ENCODE assay signal across 1 cellular context in the genomic region with DNA sequence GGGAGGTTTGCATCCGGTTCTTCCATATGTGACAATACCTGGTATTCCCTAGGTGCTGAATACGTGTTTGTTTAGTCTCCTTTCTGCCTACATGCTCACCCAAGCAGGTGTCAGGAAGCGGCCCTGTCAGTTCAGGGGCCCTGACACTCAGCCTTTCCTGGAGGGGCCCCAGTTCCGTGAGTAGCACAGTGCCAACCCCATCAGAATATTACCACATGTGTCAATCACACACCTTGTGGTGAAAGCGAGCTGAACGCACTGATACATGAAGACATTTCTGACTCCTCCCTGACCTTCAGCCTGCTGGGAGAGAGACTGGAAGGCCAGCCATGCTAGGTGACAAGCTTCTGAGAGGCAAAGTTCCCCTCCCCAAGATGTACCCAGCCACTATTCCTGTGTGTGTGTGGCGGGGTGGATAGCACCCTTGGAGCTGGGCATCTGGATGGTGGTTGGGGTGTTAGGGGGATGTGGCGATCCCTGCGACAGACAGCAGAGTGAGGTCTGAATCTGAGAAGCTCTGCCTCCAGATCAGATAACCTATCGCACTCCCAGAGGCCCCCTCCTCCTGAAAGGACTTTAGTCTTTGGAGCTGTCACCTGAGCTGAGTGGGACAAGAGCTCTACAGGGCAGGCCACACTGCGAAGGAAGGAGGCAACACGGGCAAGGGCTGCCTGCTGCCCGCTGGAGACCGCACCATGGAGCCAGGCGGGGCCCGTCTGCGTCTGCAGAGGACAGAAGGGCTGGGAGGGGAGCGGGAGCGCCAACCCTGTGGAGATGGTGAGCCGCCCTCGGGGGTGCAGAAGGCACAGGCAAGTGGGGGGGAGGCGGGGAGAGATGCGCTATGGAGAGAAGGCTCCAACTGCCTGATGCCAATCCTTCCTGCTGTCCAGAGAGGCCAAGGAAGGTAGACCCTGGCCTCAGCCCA.
TF ChIP-seq lines count a peak whose summit lies in the region.

SOAT2 (plus strand) TSS at position 604 of the 925 bp plus-strand sequence; CDS start at position 696, 92 bp downstream.

TF ChIP-seq in HepG2, 621 proteins besides CTCF, POLR2A, EP300 and RAD21 (continued from another document and continues in another):
- 0 out of 2 replicates have a peak, but pooled peaks have one; percentile 31 for TF ChIP-seq ZNF160 (CRISPR knock-in tag; IDR thresholded peaks at IDR 0.05)
- TF ChIP-seq, protein P1, sequence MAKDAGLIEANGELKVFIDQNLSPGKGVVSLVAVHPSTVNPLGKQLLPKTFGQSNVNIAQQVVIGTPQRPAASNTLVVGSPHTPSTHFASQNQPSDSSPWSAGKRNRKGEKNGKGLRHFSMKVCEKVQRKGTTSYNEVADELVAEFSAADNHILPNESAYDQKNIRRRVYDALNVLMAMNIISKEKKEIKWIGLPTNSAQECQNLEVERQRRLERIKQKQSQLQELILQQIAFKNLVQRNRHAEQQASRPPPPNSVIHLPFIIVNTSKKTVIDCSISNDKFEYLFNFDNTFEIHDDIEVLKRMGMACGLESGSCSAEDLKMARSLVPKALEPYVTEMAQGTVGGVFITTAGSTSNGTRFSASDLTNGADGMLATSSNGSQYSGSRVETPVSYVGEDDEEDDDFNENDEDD (CRISPR knock-in tag; IDR thresholded peaks at IDR 0.05; ENCODE audit: borderline replicate concordance), result peak; percentile 4; the same call in 1 of the 2 replicates
- no peak for TF ChIP-seq ZBTB42 (CRISPR knock-in tag; IDR thresholded peaks at IDR 0.05)
- TF ChIP-seq ZSCAN29 (CRISPR knock-in tag; conservative IDR thresholded peaks at IDR 0.05), result peak; percentile 82
- TF ChIP-seq, protein P2, sequence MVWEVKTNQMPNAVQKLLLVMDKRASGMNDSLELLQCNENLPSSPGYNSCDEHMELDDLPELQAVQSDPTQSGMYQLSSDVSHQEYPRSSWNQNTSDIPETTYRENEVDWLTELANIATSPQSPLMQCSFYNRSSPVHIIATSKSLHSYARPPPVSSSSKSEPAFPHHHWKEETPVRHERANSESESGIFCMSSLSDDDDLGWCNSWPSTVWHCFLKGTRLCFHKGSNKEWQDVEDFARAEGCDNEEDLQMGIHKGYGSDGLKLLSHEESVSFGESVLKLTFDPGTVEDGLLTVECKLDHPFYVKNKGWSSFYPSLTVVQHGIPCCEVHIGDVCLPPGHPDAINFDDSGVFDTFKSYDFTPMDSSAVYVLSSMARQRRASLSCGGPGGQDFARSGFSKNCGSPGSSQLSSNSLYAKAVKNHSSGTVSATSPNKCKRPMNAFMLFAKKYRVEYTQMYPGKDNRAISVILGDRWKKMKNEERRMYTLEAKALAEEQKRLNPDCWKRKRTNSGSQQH (CRISPR knock-in tag; IDR thresholded peaks at IDR 0.05; ENCODE audit: low read depth), result peak; percentile 60; the same call in 1 of the 2 replicates
- no peak for TF ChIP-seq ATF4 (CRISPR knock-in tag; IDR thresholded peaks at IDR 0.05)
- peak; percentile 13; the same call in 1 of the 2 replicates for TF ChIP-seq HINFP (CRISPR knock-in tag; IDR thresholded peaks at IDR 0.05; ENCODE audit: low read depth)
- no peak; the same call in 1 of the 2 replicates for TF ChIP-seq NRL (CRISPR knock-in tag; IDR thresholded peaks at IDR 0.05; ENCODE audit: borderline replicate concordance)
- TF ChIP-seq, protein P3, sequence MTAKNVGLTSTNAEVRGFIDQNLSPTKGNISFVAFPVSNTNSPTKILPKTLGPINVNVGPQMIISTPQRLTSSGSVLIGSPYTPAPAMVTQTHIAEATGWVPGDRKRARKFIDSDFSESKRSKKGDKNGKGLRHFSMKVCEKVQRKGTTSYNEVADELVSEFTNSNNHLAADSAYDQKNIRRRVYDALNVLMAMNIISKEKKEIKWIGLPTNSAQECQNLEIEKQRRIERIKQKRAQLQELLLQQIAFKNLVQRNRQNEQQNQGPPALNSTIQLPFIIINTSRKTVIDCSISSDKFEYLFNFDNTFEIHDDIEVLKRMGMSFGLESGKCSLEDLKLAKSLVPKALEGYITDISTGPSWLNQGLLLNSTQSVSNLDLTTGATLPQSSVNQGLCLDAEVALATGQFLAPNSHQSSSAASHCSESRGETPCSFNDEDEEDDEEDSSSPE (CRISPR knock-in tag; IDR thresholded peaks at IDR 0.05), result 0 out of 2 replicates have a peak, but pooled peaks have one; percentile 4
- peak; percentile 71 for TF ChIP-seq ZNF605 (CRISPR knock-in tag; IDR thresholded peaks at IDR 0.05)
- no peak for TF ChIP-seq ZNF629 (CRISPR knock-in tag; conservative IDR thresholded peaks at IDR 0.05)
- peak; percentile 35; the same call in 1 of the 2 replicates for TF ChIP-seq ZNF768 (CRISPR knock-in tag; IDR thresholded peaks at IDR 0.05)
- 0 out of 2 replicates have a peak, but pooled peaks have one; percentile 34 for TF ChIP-seq ZNF468 (CRISPR knock-in tag; IDR thresholded peaks at IDR 0.05)
- TF ChIP-seq SNAI1 (CRISPR knock-in tag; IDR thresholded peaks at IDR 0.05; ENCODE audit: borderline replicate concordance), result 0 out of 2 replicates have a peak, but pooled peaks have one; percentile 15
- TF ChIP-seq U2AF1 (optimal IDR thresholded peaks at IDR 0.05; ENCODE audit: low read depth, low read length), result peak; percentile 41
- peak; percentile 22; the same call in 1 of the 2 replicates for TF ChIP-seq GATAD1 (CRISPR knock-in tag; IDR thresholded peaks at IDR 0.05)
- no peak; the same call in 1 of the 2 replicates for TF ChIP-seq NCOA2 (CRISPR knock-in tag; IDR thresholded peaks at IDR 0.05)
- TF ChIP-seq, protein P4, sequence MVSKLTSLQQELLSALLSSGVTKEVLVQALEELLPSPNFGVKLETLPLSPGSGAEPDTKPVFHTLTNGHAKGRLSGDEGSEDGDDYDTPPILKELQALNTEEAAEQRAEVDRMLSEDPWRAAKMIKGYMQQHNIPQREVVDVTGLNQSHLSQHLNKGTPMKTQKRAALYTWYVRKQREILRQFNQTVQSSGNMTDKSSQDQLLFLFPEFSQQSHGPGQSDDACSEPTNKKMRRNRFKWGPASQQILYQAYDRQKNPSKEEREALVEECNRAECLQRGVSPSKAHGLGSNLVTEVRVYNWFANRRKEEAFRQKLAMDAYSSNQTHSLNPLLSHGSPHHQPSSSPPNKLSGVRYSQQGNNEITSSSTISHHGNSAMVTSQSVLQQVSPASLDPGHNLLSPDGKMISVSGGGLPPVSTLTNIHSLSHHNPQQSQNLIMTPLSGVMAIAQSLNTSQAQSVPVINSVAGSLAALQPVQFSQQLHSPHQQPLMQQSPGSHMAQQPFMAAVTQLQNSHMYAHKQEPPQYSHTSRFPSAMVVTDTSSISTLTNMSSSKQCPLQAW (CRISPR knock-in tag; IDR thresholded peaks at IDR 0.05), result peak; percentile 65; the same call in 1 of the 2 replicates
- 0 out of 2 replicates have a peak, but pooled peaks have one; percentile 18 for TF ChIP-seq HDAC2 (CRISPR knock-in tag; IDR thresholded peaks at IDR 0.05)
- no peak for TF ChIP-seq JARID2 (CRISPR knock-in tag; IDR thresholded peaks at IDR 0.05; ENCODE audit: insufficient replicate concordance)
- no peak for TF ChIP-seq ETV6 (CRISPR knock-in tag; conservative IDR thresholded peaks at IDR 0.05)
- TF ChIP-seq KLF16 (CRISPR knock-in tag; IDR thresholded peaks at IDR 0.05), result peak in 1 of 2 experiments; percentile 36; a peak in 1 of 4 replicates
- 0 out of 2 replicates have a peak, but pooled peaks have one; percentile 34 for TF ChIP-seq JUNB (CRISPR knock-in tag; IDR thresholded peaks at IDR 0.05; ENCODE audit: borderline replicate concordance)
- TF ChIP-seq ZBTB26 (CRISPR knock-in tag; IDR thresholded peaks at IDR 0.05; ENCODE audit: borderline replicate concordance), result no peak
- peak; percentile 72; the same call in 1 of the 2 replicates for TF ChIP-seq ATF7-NPFF (CRISPR knock-in tag; IDR thresholded peaks at IDR 0.05; ENCODE audit: low read depth)
- no peak for TF ChIP-seq ZNF619 (CRISPR knock-in tag; IDR thresholded peaks at IDR 0.05)
- peak; percentile 62 for TF ChIP-seq ZFY (CRISPR knock-in tag; IDR thresholded peaks at IDR 0.05)
- peak; percentile 80; the same call in 1 of the 2 replicates for TF ChIP-seq MTA1 (CRISPR knock-in tag; IDR thresholded peaks at IDR 0.05; ENCODE audit: borderline replicate concordance)
- TF ChIP-seq ZNF343 (CRISPR knock-in tag; IDR thresholded peaks at IDR 0.05), result peak; percentile 71; the same call in 1 of the 2 replicates
- peak; percentile 28; the same call in 1 of the 2 replicates for TF ChIP-seq SPEN (CRISPR knock-in tag; IDR thresholded peaks at IDR 0.05; ENCODE audit: low read depth)
- no peak for TF ChIP-seq ZNF879 (CRISPR knock-in tag; IDR thresholded peaks at IDR 0.05)
- TF ChIP-seq TARDBP (CRISPR knock-in tag; IDR thresholded peaks at IDR 0.05), result 0 out of 2 replicates have a peak, but pooled peaks have one; percentile 9
- TF ChIP-seq, protein P5, sequence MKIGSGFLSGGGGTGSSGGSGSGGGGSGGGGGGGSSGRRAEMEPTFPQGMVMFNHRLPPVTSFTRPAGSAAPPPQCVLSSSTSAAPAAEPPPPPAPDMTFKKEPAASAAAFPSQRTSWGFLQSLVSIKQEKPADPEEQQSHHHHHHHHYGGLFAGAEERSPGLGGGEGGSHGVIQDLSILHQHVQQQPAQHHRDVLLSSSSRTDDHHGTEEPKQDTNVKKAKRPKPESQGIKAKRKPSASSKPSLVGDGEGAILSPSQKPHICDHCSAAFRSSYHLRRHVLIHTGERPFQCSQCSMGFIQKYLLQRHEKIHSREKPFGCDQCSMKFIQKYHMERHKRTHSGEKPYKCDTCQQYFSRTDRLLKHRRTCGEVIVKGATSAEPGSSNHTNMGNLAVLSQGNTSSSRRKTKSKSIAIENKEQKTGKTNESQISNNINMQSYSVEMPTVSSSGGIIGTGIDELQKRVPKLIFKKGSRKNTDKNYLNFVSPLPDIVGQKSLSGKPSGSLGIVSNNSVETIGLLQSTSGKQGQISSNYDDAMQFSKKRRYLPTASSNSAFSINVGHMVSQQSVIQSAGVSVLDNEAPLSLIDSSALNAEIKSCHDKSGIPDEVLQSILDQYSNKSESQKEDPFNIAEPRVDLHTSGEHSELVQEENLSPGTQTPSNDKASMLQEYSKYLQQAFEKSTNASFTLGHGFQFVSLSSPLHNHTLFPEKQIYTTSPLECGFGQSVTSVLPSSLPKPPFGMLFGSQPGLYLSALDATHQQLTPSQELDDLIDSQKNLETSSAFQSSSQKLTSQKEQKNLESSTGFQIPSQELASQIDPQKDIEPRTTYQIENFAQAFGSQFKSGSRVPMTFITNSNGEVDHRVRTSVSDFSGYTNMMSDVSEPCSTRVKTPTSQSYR (CRISPR knock-in tag; IDR thresholded peaks at IDR 0.05; ENCODE audit: borderline replicate concordance), result no peak
- TF ChIP-seq ZNF556 (CRISPR knock-in tag; IDR thresholded peaks at IDR 0.05; ENCODE audit: borderline replicate concordance), result 0 out of 2 replicates have a peak, but pooled peaks have one; percentile 58
- TF ChIP-seq TBX2 (CRISPR knock-in tag; IDR thresholded peaks at IDR 0.05; ENCODE audit: borderline replicate concordance), result peak; percentile 71
- TF ChIP-seq, protein P6, sequence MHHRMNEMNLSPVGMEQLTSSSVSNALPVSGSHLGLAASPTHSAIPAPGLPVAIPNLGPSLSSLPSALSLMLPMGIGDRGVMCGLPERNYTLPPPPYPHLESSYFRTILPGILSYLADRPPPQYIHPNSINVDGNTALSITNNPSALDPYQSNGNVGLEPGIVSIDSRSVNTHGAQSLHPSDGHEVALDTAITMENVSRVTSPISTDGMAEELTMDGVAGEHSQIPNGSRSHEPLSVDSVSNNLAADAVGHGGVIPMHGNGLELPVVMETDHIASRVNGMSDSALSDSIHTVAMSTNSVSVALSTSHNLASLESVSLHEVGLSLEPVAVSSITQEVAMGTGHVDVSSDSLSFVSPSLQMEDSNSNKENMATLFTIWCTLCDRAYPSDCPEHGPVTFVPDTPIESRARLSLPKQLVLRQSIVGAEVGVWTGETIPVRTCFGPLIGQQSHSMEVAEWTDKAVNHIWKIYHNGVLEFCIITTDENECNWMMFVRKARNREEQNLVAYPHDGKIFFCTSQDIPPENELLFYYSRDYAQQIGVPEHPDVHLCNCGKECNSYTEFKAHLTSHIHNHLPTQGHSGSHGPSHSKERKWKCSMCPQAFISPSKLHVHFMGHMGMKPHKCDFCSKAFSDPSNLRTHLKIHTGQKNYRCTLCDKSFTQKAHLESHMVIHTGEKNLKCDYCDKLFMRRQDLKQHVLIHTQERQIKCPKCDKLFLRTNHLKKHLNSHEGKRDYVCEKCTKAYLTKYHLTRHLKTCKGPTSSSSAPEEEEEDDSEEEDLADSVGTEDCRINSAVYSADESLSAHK (CRISPR knock-in tag; IDR thresholded peaks at IDR 0.05; ENCODE audit: borderline replicate concordance), result no peak
- TF ChIP-seq SALL1 (CRISPR knock-in tag; IDR thresholded peaks at IDR 0.05), result peak; percentile 59
- TF ChIP-seq, protein P7, sequence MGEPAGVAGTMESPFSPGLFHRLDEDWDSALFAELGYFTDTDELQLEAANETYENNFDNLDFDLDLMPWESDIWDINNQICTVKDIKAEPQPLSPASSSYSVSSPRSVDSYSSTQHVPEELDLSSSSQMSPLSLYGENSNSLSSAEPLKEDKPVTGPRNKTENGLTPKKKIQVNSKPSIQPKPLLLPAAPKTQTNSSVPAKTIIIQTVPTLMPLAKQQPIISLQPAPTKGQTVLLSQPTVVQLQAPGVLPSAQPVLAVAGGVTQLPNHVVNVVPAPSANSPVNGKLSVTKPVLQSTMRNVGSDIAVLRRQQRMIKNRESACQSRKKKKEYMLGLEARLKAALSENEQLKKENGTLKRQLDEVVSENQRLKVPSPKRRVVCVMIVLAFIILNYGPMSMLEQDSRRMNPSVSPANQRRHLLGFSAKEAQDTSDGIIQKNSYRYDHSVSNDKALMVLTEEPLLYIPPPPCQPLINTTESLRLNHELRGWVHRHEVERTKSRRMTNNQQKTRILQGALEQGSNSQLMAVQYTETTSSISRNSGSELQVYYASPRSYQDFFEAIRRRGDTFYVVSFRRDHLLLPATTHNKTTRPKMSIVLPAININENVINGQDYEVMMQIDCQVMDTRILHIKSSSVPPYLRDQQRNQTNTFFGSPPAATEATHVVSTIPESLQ (CRISPR knock-in tag; conservative IDR thresholded peaks at IDR 0.05), result no peak
- peak; percentile 51; the same call in 1 of the 2 replicates for TF ChIP-seq ZC3H13 (CRISPR knock-in tag; IDR thresholded peaks at IDR 0.05)
